24 cellular contexts compared by ENCODE assay signal in genomic region chr4:109913842-109914241, GRCh38. TPM values are rescaled to one million over a fixed set of nuclear protein-coding genes. Genes with fewer than 3 reads are reported as not detected.
DNase-seq lines count a peak whose midpoint lies in the region; ATAC-seq, FAIRE-seq and TF ChIP-seq lines count a peak whose summit lies in the region.
"Had no signal": no experiment of that assay in that cellular context is flagged by ENCODE, and none has a peak within 500 bp of the region (broad histone marks: within the 10 kb centered on the region; RNA-seq: fewer than 3 reads in every experiment).

No MANE protein-coding gene starts in this region.

- H3K79me2 ChIP-seq in K562 (ENCODE audit: control insufficient read depth, insufficient read depth, low read length), result no peaks in the 10 kb centered on the region

- no peak for TF ChIP-seq EP300 in K562 (IDR thresholded peaks at IDR 0.05; ENCODE audit: low read length)

- DNase-seq in heart right ventricle, result no peak
- no peak for DNase-seq in left cardiac atrium
- no peak for DNase-seq in K562 (ENCODE audit: extremely low read depth in 1 of 4, low spot score in 3 of 4)
- DNase-seq in lower lobe of right lung, result no peak
- DNase-seq in type B pancreatic cell (ENCODE audit: extremely low spot score, unreplicated experiment), result no peak
- no peak for DNase-seq in NCI-H510A treated with DMSO at 0.1 percent for 48 hours (lab: John Stamatoyannopoulos, UW)
- DNase-seq in NCI-H748 treated with DMSO at 0.1 percent for 48 hours (lab: John Stamatoyannopoulos, UW), result no peak
- DNase-seq: activated CD4-positive, alpha-beta T cell treated with anti-CD3 and anti-CD28 coated beads, Interleukin-2, amount 50 U/mL, for 48 hours; activated effector memory CD4-positive, alpha-beta T cell treated with Interleukin-2 at 50 U/mL for 16 hours; activated naive CD8-positive, alpha-beta T cell treated with anti-CD3 and anti-CD28 coated beads, Interleukin-2, amount 50 U/mL, for 24 hours; brain microvascular endothelial cell; glutamatergic neuron; Kasumi-1; NCI-H1092; NCI-H2081 treated with DMSO at 0.1 percent for 48 hours; NCI-H510A; nucleus accumbens; T-helper 9 cell; transverse colon had no signal

- no peak for FAIRE-seq in K562 (lab: Jason Lieb, UNC)
- FAIRE-seq: A549 had no signal

- H3K4me1 Mint-ChIP-seq in type B pancreatic cell (ENCODE audit: unreplicated experiment), result peaks cover 20% of the 10 kb centered on the region
- H3K4me1 Mint-ChIP-seq: activated naive CD8-positive, alpha-beta T cell treated with anti-CD3 and anti-CD28 coated beads, Interleukin-2, amount 50 U/mL, for 24 hours had no signal

- H3K4me2 ChIP-seq in K562 (ENCODE audit: insufficient read depth, low read length), result peak overlapping the region; percentile 10; the same call in 1 of the 2 replicates
- H3K4me2 ChIP-seq: A549 had no signal

- in situ Hi-C loops in K562 (cut with MboI), result no loop called here

- no peak overlapping the region for H3K9ac ChIP-seq in K562 (ENCODE audit: insufficient read depth in 1 of 2, low read depth in 2 of 2, low read length in 2 of 2)

- H3K27ac Mint-ChIP-seq in type B pancreatic cell, result peak overlapping the region; percentile 64
- H3K27ac Mint-ChIP-seq: activated naive CD8-positive, alpha-beta T cell treated with anti-CD3 and anti-CD28 coated beads, Interleukin-2, amount 50 U/mL, for 24 hours had no signal

- peak overlapping the region; percentile 8; the same call in 1 of the 2 replicates for H2AFZ ChIP-seq in K562 (ENCODE audit: low read depth, low read length)

- TF ChIP-seq RAD21 in K562 (CRISPR knock-in tag; conservative IDR thresholded peaks at IDR 0.05 in 1 of 2, IDR thresholded peaks at IDR 0.05 in 1 of 2), result no peak

- no peaks in the 10 kb centered on the region for H3K27me3 Mint-ChIP-seq in type B pancreatic cell

- H3K9me3 Mint-ChIP-seq in type B pancreatic cell, result peaks cover 5% of the 10 kb centered on the region
- H3K9me3 Mint-ChIP-seq: activated naive CD8-positive, alpha-beta T cell treated with anti-CD3 and anti-CD28 coated beads, Interleukin-2, amount 50 U/mL, for 24 hours; WTC11 had no signal

- no peak overlapping the region for H3K27ac ChIP-seq in heart right ventricle
- no peak overlapping the region for H3K27ac ChIP-seq in K562 (ENCODE audit: extremely low read depth, low read depth, low read length)
- no peak overlapping the region for H3K27ac ChIP-seq in lower lobe of right lung
- H3K27ac ChIP-seq: brain microvascular endothelial cell, coronary artery, RWPE1 had no signal

- H3K27me3 ChIP-seq in heart right ventricle (no peaks in the 10 kb centered on the region), K562 (ENCODE audit: control insufficient read depth in 2 of 2, insufficient read depth in 2 of 2, low read length in 2 of 2) (no peaks in the 10 kb centered on the region; a peak in 1 of 5 replicates), lower lobe of right lung (ENCODE audit: low read depth) (no peaks in the 10 kb centered on the region)
- H3K27me3 ChIP-seq: brain microvascular endothelial cell, transverse colon had no signal

- CTCF ChIA-PET in K562 (lab: Yijun Ruan, JAX; ENCODE audit: low intra/inter-chr PET ratio), result interaction anchor here (0.6 kb wide), 1 partner anchor 85 kb away, joined by 4 read pairs; no protein-coding TSS in a partner anchor

- H3K36me3 ChIP-seq in heart right ventricle (no peaks in the 10 kb centered on the region), K562 (ENCODE audit: control insufficient read depth, insufficient read depth, low read length) (no peaks in the 10 kb centered on the region), lower lobe of right lung (no peaks in the 10 kb centered on the region)
- H3K36me3 ChIP-seq: brain microvascular endothelial cell, transverse colon had no signal

- no peaks in the 10 kb centered on the region for H4K20me1 ChIP-seq in K562 (replicated peaks; ENCODE audit: control insufficient read depth, insufficient read depth, low read length)

- intact Hi-C loops in heart right ventricle (cut with DNase I) (no loop called here), left cardiac atrium (cut with DNase I) (no loop called here), K562 (cut with micrococcal nuclease) (no loop called here), lower lobe of right lung (cut with DNase I) (no loop called here)

- H3K9me3 ChIP-seq in heart right ventricle (no peaks in the 10 kb centered on the region), K562 (replicated peaks; ENCODE audit: control insufficient read depth, insufficient read depth, low read depth, low read length) (no peaks in the 10 kb centered on the region), lower lobe of right lung (no peaks in the 10 kb centered on the region)
- H3K9me3 ChIP-seq: A549, transverse colon had no signal

- H3K4me3 Mint-ChIP-seq in type B pancreatic cell, result peak overlapping the region; percentile 83
- H3K4me3 Mint-ChIP-seq: activated naive CD8-positive, alpha-beta T cell treated with anti-CD3 and anti-CD28 coated beads, Interleukin-2, amount 50 U/mL, for 24 hours had no signal

- ATAC-seq in heart right ventricle (no peak), left cardiac atrium (no peak), K562 (no peak), lower lobe of right lung (no peak), HG03457 (IDR thresholded peaks at IDR 0.05; ENCODE audit: unreplicated experiment) (no peak)
- ATAC-seq: activated naive CD8-positive, alpha-beta T cell treated with anti-CD3 and anti-CD28 coated beads, Interleukin-2, amount 50 U/mL, for 24 hours had no signal

- TF ChIP-seq CTCF in heart right ventricle (IDR thresholded peaks at IDR 0.05), result no peak
- TF ChIP-seq CTCF in K562 (IDR thresholded peaks at IDR 0.05 in 2 of 3, conservative IDR thresholded peaks at IDR 0.05 in 1 of 3; ENCODE audit: insufficient read depth in 2 of 3, low read depth in 1 of 3, low read length in 3 of 3), result no peak
- no peak for TF ChIP-seq CTCF in lower lobe of right lung (IDR thresholded peaks at IDR 0.05)
- TF ChIP-seq CTCF in type B pancreatic cell (conservative IDR thresholded peaks at IDR 0.05), result no peak

- H3K36me3 Mint-ChIP-seq in type B pancreatic cell, result no peaks in the 10 kb centered on the region
- H3K36me3 Mint-ChIP-seq: WTC11 had no signal

- BruUV-seq in K562 (replicated peaks; lab: Mats Ljungman, UMichigan), result no TSS peak

- TF ChIP-seq POLR2A in K562 (conservative IDR thresholded peaks at IDR 0.05), result no peak

- POLR2A ChIA-PET in K562 (lab: Yijun Ruan, JAX), result interaction anchor here (1.7 kb wide), 1 partner anchor 17 kb away, joined by 6 read pairs; no protein-coding TSS in a partner anchor

- H3K4me1 ChIP-seq in heart right ventricle, result peaks cover 0 to 15% (median 0%) of the 10 kb centered on the region in 9 donors
- peaks cover 0 to 16% of the 10 kb centered on the region in 2 experiments; a peak in 3 of 5 replicates for H3K4me1 ChIP-seq in K562 (replicated peaks in 1 of 2; ENCODE audit: control insufficient read depth in 2 of 2, insufficient read depth in 2 of 2, low read length in 2 of 2)
- H3K4me1 ChIP-seq in lower lobe of right lung, result no peaks in the 10 kb centered on the region

- WGBS in heart right ventricle, 2 donors, result 57 to 62% methylated on average over 2 of the region's 2 CpGs
- WGBS in K562 (ENCODE audit: insufficient coverage, low coverage, missing lambda C conversion rate), result 27% methylated on average over 2 of the region's 2 CpGs

- H3K9me1 ChIP-seq in K562 (ENCODE audit: control insufficient read depth, insufficient read depth, low read length), result no peaks in the 10 kb centered on the region

- H3K4me3 ChIP-seq in heart right ventricle, result peak overlapping the region in 9 of 10 donors; percentile 21 to 46 (median 41)
- H3K4me3 ChIP-seq in K562, result no peak overlapping the region
- H3K4me3 ChIP-seq in lower lobe of right lung, result peak overlapping the region; percentile 10
- H3K4me3 ChIP-seq: A549, coronary artery had no signal

TF ChIP-seq in K562, 482 proteins besides CTCF, POLR2A, EP300 and RAD21 (continues in another document):
- TF ChIP-seq NFATC3 (IDR thresholded peaks at IDR 0.05) (no peak), SMAD2 (IDR thresholded peaks at IDR 0.05; ENCODE audit: low read depth, low read length) (no peak), NUFIP1 (IDR thresholded peaks at IDR 0.05; ENCODE audit: partially characterized antibody) (no peak)

RNA-seq across cellular contexts. Expression of gene EGF, which starts 1.2 kb away (rescaled TPM):
- total RNA-seq in heart right ventricle, result 10 to 100 TPM in 8 of 10 donors, 1 to 10 TPM in 2; 8.4 to 16.4 (median 12.2) TPM
- 1 to 10 TPM in 1 of 2 donors, under 1 TPM in 1; 0.54 to 5.4 TPM for polyA plus RNA-seq in heart right ventricle
- total RNA-seq in left cardiac atrium, result 10 to 100 TPM in 1 of 2 donors, 1 to 10 TPM in 1; 8.3 to 12.4 TPM
- total RNA-seq in K562 (2011; cell fraction: chromatin; rRNA removed; ENCODE audit: low replicate concordance), result 1.7 and 3.0 TPM in 2 replicates
- total RNA-seq in K562 (2011; cell fraction: nucleolus; rRNA removed), result 0.83 and 1.2 TPM in 2 replicates
- 2.3 and 2.7 TPM in 2 replicates for total RNA-seq in K562 (2011; cell fraction: nucleoplasm; rRNA removed)
- total RNA-seq in K562 (2014; rRNA removed), result 0.78 and 1.3 TPM in 2 replicates
- total RNA-seq in K562 (2014; rRNA removed; fragmentation: Illumina TruSeq; extraction: Trizol), result 1.6 and 1.7 TPM in 2 replicates
- 2.0 and 2.4 TPM in 2 replicates for total RNA-seq in K562 (2015; rRNA removed; fragmentation: Illumina TruSeq; extraction: Trizol)
- total RNA-seq in K562 (2021), result 1.2 and 1.5 TPM in 2 replicates
- polyA plus RNA-seq in K562 (2011; rRNA removed), result 0.40 and 1.0 TPM in 2 replicates
- 0.31 and 0.52 TPM in 2 replicates for polyA plus RNA-seq in K562 (2011; cell fraction: cytosol; rRNA removed)
- 1.2 and 2.0 TPM in 2 replicates for polyA plus RNA-seq in K562 (2011; cell fraction: nucleus; rRNA removed)
- 1.8 and 4.8 TPM in 2 replicates for polyA plus RNA-seq in K562 (2012)
- polyA plus RNA-seq in K562 (2014; fragmentation: Illumina TruSeq; extraction: Trizol), result 0.91 TPM in 2 replicates
- polyA plus RNA-seq in K562 (2014; fragmentation: Nextera tagmentation; extraction: Ambion mirVana), result 1 to 10 TPM in 1 of 2 experiments, under 1 TPM in 1; 0.32 to 1.0 TPM
- polyA plus RNA-seq in K562 (2014; rRNA removed), result 0.88 and 3.1 TPM in 2 replicates
- polyA minus RNA-seq in K562 (2011; rRNA and poly(A)+ RNA removed), result 1.5 and 3.1 TPM in 2 replicates
- polyA minus RNA-seq in K562 (2011; cell fraction: cytosol; rRNA and poly(A)+ RNA removed), result 0.55 TPM in 1 of 2 replicates, not detected in the other
- polyA minus RNA-seq in K562 (2011; cell fraction: nucleus; rRNA and poly(A)+ RNA removed), result 0.40 and 2.4 TPM in 2 replicates
- 3.5 TPM for total RNA-seq in lower lobe of right lung
- total RNA-seq in type B pancreatic cell (ENCODE audit: low replicate concordance), result 25.5 and 65.1 TPM in 2 replicates
